In the genomic region with DNA sequence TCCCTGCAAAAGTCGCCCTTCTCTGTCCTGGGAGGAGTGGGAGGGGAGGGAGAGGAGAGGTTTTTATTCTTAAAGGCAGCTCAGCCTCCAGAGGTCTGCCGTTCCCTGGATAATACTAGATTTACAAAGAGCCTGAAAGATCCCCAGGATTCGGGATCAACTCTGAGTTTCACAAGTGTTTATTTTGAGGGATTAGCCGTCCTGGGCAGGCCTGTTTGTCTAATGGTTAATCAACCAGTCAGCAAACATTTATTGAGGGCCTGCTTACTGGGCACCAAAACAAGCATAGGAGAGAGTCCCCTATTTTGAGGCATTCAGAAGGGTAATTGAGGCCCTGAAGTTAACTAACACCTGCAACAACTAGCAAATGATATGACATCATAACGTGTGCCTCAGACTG, we compare ENCODE assay signal across 18 cellular contexts.
DNase-seq lines count a peak whose midpoint lies in the region; ATAC-seq and TF ChIP-seq lines count a peak whose summit lies in the region.
"Had no signal": no experiment of that assay in that cellular context is flagged by ENCODE, and none has a peak within 500 bp of the region (broad histone marks: within the 10 kb centered on the region; RNA-seq: fewer than 3 reads in every experiment).

No MANE protein-coding gene starts in this region.

- no peaks in the 10 kb centered on the region for H3K9me3 ChIP-seq in GM23248 (ENCODE audit: low read depth)
- no peaks in the 10 kb centered on the region for H3K9me3 ChIP-seq in RWPE2 (ENCODE audit: severe bottlenecking)

- ATAC-seq in RWPE2 (ENCODE audit: low read depth) (no peak), left lobe of liver (peak; percentile 82)
- ATAC-seq in stimulated activated naive B cell treated with anti-CD40 and anti-IgM and Interleukin-4, amounts not matched to agents 10 μg/mL and 1 μg/mL and 100 μg/mL, for 72 hours (replicated peaks) = no peak
- ATAC-seq in activated T-cell treated with anti-CD3 and anti-CD28 coated beads, Interleukin-2, amount 50 U/mL, for 72 hours (replicated peaks in 1 of 2) = no peak
- ATAC-seq: left cardiac atrium; natural killer cell treated with Interleukin-12 subunit alpha and Interleukin-12 subunit beta and Interleukin-15 and Interleukin-18, amount 100 ng/mL, for 72 hours; sciatic nerve; WTC11 had no signal

- peaks cover 12 to 23% of the 10 kb centered on the region in 2 donors for H3K36me3 Mint-ChIP-seq in stimulated activated naive B cell treated with anti-CD40 and anti-IgM and Interleukin-4, amounts not matched to agents 10 μg/mL and 1 μg/mL and 100 μg/mL, for 72 hours
- H3K36me3 Mint-ChIP-seq in endothelial cell (ENCODE audit: low read depth, unreplicated experiment) = no peaks in the 10 kb centered on the region
- no peaks in the 10 kb centered on the region for H3K36me3 Mint-ChIP-seq in activated T-cell treated with anti-CD3 and anti-CD28 coated beads, Interleukin-2, amount 50 U/mL, for 72 hours (ENCODE audit: insufficient read depth in 2 of 2)
- H3K36me3 Mint-ChIP-seq: activated naive CD8-positive, alpha-beta T cell treated with anti-CD3 and anti-CD28 coated beads for 36 hours; CD8-positive, alpha-beta memory T cell; natural killer cell treated with Interleukin-12 subunit alpha and Interleukin-12 subunit beta and Interleukin-15 and Interleukin-18, amount 100 ng/mL, for 72 hours; WTC11 had no signal

- H3K4me1 ChIP-seq in GM23248 (ENCODE audit: insufficient read depth) = peaks cover 61% of the 10 kb centered on the region
- H3K4me1 ChIP-seq in RWPE2 (ENCODE audit: insufficient read depth, poor library complexity, severe bottlenecking) = peaks cover 26% of the 10 kb centered on the region

- DNase-seq in GM23248 (no peak), RWPE2 (ENCODE audit: low spot score) (no peak), left lobe of liver (ENCODE audit: low spot score) (no peak), endothelial cell (ENCODE audit: low spot score) (no peak), NCI-H1417 treated with DMSO at 0.1 percent for 48 hours (lab: John Stamatoyannopoulos, UW) (no peak)
- no peak for DNase-seq in stimulated activated naive B cell treated with anti-CD40 and anti-IgM and Interleukin-4, amounts not matched to agents 10 μg/mL and 1 μg/mL and 100 μg/mL, for 72 hours
- DNase-seq in activated T-cell treated with anti-CD3 and anti-CD28 coated beads, Interleukin-2, amount 50 U/mL, for 72 hours = no peak
- DNase-seq: activated naive CD8-positive, alpha-beta T cell treated with anti-CD3 and anti-CD28 coated beads for 36 hours; CD8-positive, alpha-beta memory T cell; head of caudate nucleus; left cardiac atrium; NCI-H1694; NCI-H526 treated with DMSO at 0.1 percent for 48 hours; stimulated activated CD8-positive, alpha-beta memory T cell treated with anti-CD3 and anti-CD28 coated beads, Interleukin-4, amount 100 ng/mL, for 48 hours; substantia nigra had no signal

- H3K4me3 Mint-ChIP-seq in stimulated activated naive B cell treated with anti-CD40 and anti-IgM and Interleukin-4, amounts not matched to agents 10 μg/mL and 1 μg/mL and 100 μg/mL, for 72 hours = no peak overlapping the region
- no peak overlapping the region for H3K4me3 Mint-ChIP-seq in endothelial cell (ENCODE audit: unreplicated experiment)
- no peak overlapping the region for H3K4me3 Mint-ChIP-seq in activated T-cell treated with anti-CD3 and anti-CD28 coated beads, Interleukin-2, amount 50 U/mL, for 72 hours
- H3K4me3 Mint-ChIP-seq: activated naive CD8-positive, alpha-beta T cell treated with anti-CD3 and anti-CD28 coated beads for 36 hours; CD8-positive, alpha-beta memory T cell; natural killer cell treated with Interleukin-12 subunit alpha and Interleukin-12 subunit beta and Interleukin-15 and Interleukin-18, amount 100 ng/mL, for 72 hours; WTC11 had no signal

- H3K9me2 ChIP-seq in GM23248 (ENCODE audit: insufficient read depth) = no peaks in the 10 kb centered on the region

- H3K36me3 ChIP-seq in GM23248 (ENCODE audit: low read depth) (no peaks in the 10 kb centered on the region), RWPE2 (ENCODE audit: low read depth) (no peaks in the 10 kb centered on the region)

- no peaks in the 10 kb centered on the region for H3K9me3 Mint-ChIP-seq in stimulated activated naive B cell treated with anti-CD40 and anti-IgM and Interleukin-4, amounts not matched to agents 10 μg/mL and 1 μg/mL and 100 μg/mL, for 72 hours
- H3K9me3 Mint-ChIP-seq in endothelial cell (ENCODE audit: unreplicated experiment) = no peaks in the 10 kb centered on the region
- H3K9me3 Mint-ChIP-seq in activated T-cell treated with anti-CD3 and anti-CD28 coated beads, Interleukin-2, amount 50 U/mL, for 72 hours = no peaks in the 10 kb centered on the region
- H3K9me3 Mint-ChIP-seq: activated naive CD8-positive, alpha-beta T cell treated with anti-CD3 and anti-CD28 coated beads for 36 hours; CD8-positive, alpha-beta memory T cell; natural killer cell treated with Interleukin-12 subunit alpha and Interleukin-12 subunit beta and Interleukin-15 and Interleukin-18, amount 100 ng/mL, for 72 hours; WTC11 had no signal

- H3K9ac ChIP-seq in GM23248 = no peak overlapping the region

- TF ChIP-seq CTCF in RWPE2 (IDR thresholded peaks at IDR 0.05; ENCODE audit: poor library complexity, severe bottlenecking) (no peak), endothelial cell (IDR thresholded peaks at IDR 0.05; ENCODE audit: unreplicated experiment) (no peak)

- in situ Hi-C loops in GM23248 (cut with MboI) = no loop called here

- 70 to 76% methylated on average over 5 of the region's 5 CpGs for WGBS in GM23248 (ENCODE audit: low coverage in 1 of 2, low lambda C conversion rate in 2 of 2, missing lambda C conversion rate in 2 of 2), 2 experiments

- no peaks in the 10 kb centered on the region for H3K27me3 Mint-ChIP-seq in stimulated activated naive B cell treated with anti-CD40 and anti-IgM and Interleukin-4, amounts not matched to agents 10 μg/mL and 1 μg/mL and 100 μg/mL, for 72 hours
- peaks cover 4% of the 10 kb centered on the region for H3K27me3 Mint-ChIP-seq in endothelial cell (ENCODE audit: unreplicated experiment)
- peaks cover 18% of the 10 kb centered on the region for H3K27me3 Mint-ChIP-seq in activated T-cell treated with anti-CD3 and anti-CD28 coated beads, Interleukin-2, amount 50 U/mL, for 72 hours (ENCODE audit: low read depth)
- H3K27me3 Mint-ChIP-seq: activated naive CD8-positive, alpha-beta T cell treated with anti-CD3 and anti-CD28 coated beads for 36 hours had no signal

- H3K27ac Mint-ChIP-seq in stimulated activated naive B cell treated with anti-CD40 and anti-IgM and Interleukin-4, amounts not matched to agents 10 μg/mL and 1 μg/mL and 100 μg/mL, for 72 hours = peak overlapping the region; percentile 27
- no peak overlapping the region for H3K27ac Mint-ChIP-seq in endothelial cell (ENCODE audit: unreplicated experiment)
- no peak overlapping the region for H3K27ac Mint-ChIP-seq in activated T-cell treated with anti-CD3 and anti-CD28 coated beads, Interleukin-2, amount 50 U/mL, for 72 hours
- H3K27ac Mint-ChIP-seq: activated naive CD8-positive, alpha-beta T cell treated with anti-CD3 and anti-CD28 coated beads for 36 hours; natural killer cell treated with Interleukin-12 subunit alpha and Interleukin-12 subunit beta and Interleukin-15 and Interleukin-18, amount 100 ng/mL, for 72 hours; WTC11 had no signal

- H3K4me3 ChIP-seq in GM23248 (no peak overlapping the region), RWPE2 (ENCODE audit: severe bottlenecking) (no peak overlapping the region)

- H3K27me3 ChIP-seq in GM23248 (replicated peaks; ENCODE audit: insufficient read depth) (no peaks in the 10 kb centered on the region), RWPE2 (ENCODE audit: insufficient read depth, poor library complexity, severe bottlenecking) (no peaks in the 10 kb centered on the region)

- peaks cover 53% of the 10 kb centered on the region for H3F3A ChIP-seq in GM23248 (ENCODE audit: insufficient read depth)

- H3K4me2 ChIP-seq in GM23248 (ENCODE audit: unreplicated experiment) = no peak overlapping the region

- peaks cover 38 to 54% of the 10 kb centered on the region in 2 donors for H3K4me1 Mint-ChIP-seq in stimulated activated naive B cell treated with anti-CD40 and anti-IgM and Interleukin-4, amounts not matched to agents 10 μg/mL and 1 μg/mL and 100 μg/mL, for 72 hours
- no peaks in the 10 kb centered on the region for H3K4me1 Mint-ChIP-seq in endothelial cell (ENCODE audit: unreplicated experiment)
- H3K4me1 Mint-ChIP-seq in activated T-cell treated with anti-CD3 and anti-CD28 coated beads, Interleukin-2, amount 50 U/mL, for 72 hours (ENCODE audit: low read depth) = peaks cover 25% of the 10 kb centered on the region

- no peaks in the 10 kb centered on the region for H4K20me1 ChIP-seq in GM23248 (ENCODE audit: insufficient read depth)

- no peaks in the 10 kb centered on the region for H3K79me2 ChIP-seq in GM23248 (ENCODE audit: insufficient read depth)

- H3K27ac ChIP-seq in GM23248 = peak overlapping the region; percentile 94
- peak overlapping the region; percentile 90 for H3K27ac ChIP-seq in RWPE2 (ENCODE audit: poor library complexity, severe bottlenecking)

- no peak overlapping the region for H2AFZ ChIP-seq in GM23248
